In genomic region chr17:22138861-22139469, GRCh38 we compare ENCODE assay signal across 20 cellular contexts.
DNase-seq lines count a peak whose midpoint lies in the region; ATAC-seq lines count a peak whose summit lies in the region.
"Had no signal": no experiment of that assay in that cellular context is flagged by ENCODE, and none has a peak within 500 bp of the region (broad histone marks: within the 10 kb centered on the region; RNA-seq: fewer than 3 reads in every experiment).

No MANE protein-coding gene starts in this region.

- H3K27me3 ChIP-seq in MG63 = no peaks in the 10 kb centered on the region

- no peaks in the 10 kb centered on the region for H3K36me3 ChIP-seq in MG63

- ATAC-seq in HG02798 (IDR thresholded peaks at IDR 0.05; ENCODE audit: poor library complexity, unreplicated experiment) (no peak), GM18868 (IDR thresholded peaks at IDR 0.05; ENCODE audit: unreplicated experiment) (no peak), HG02938 (IDR thresholded peaks at IDR 0.05; ENCODE audit: unreplicated experiment) (no peak)

- DNase-seq in H4 (ENCODE audit: low spot score) (peak; percentile 63), MG63 (peak; percentile 34), SK-MEL-5 (ENCODE audit: low read depth, low spot score) (peak; percentile 55), kidney glomerular epithelial cell (lab: John Stamatoyannopoulos, UW) (peak; percentile 16), NCI-H345 (lab: John Stamatoyannopoulos, UW) (no peak)
- DNase-seq: C1 segment of cervical spinal cord, DMS 273 treated with DMSO at 0.1 percent for 48 hours, GF-D8, GM23248, KBM-7, NCI-H1105, NCI-H1694, NCI-H2227 treated with DMSO at 0.1 percent for 48 hours, NCI-H524 treated with DMSO at 0.1 percent for 48 hours, PC-9, SK-N-SH, T-helper 1 cell had no signal

- H3K4me3 ChIP-seq in MG63 = no peak overlapping the region
- H3K4me3 ChIP-seq: GM23248, PC-9 had no signal

- no peaks in the 10 kb centered on the region for H3K9me3 ChIP-seq in MG63
- H3K9me3 ChIP-seq: SK-N-SH had no signal

- in situ Hi-C loops in SK-MEL-5 (cut with HindIII; ENCODE audit: low pct_unique_long_range_greater_than_20kb, low sequenced_read_pairs) = no loop called here
